Comparison of ENCODE assay signal across 18 cellular contexts in genomic region chr17:67573987-67574657, GRCh38.
DNase-seq lines count a peak whose midpoint lies in the region; ATAC-seq and TF ChIP-seq lines count a peak whose summit lies in the region.
"Had no signal": no experiment of that assay in that cellular context is flagged by ENCODE, and none has a peak within 500 bp of the region (broad histone marks: within the 10 kb centered on the region; RNA-seq: fewer than 3 reads in every experiment).

No MANE protein-coding gene starts in this region.

- ATAC-seq in HG02970 (IDR thresholded peaks at IDR 0.05; ENCODE audit: low FRiP score, unreplicated experiment) = no peak

- no peaks in the 10 kb centered on the region for H3K36me3 ChIP-seq in OCI-LY7 (ENCODE audit: insufficient read depth, low read length)
- H3K36me3 ChIP-seq: thyroid gland had no signal

- BruUV-seq in OCI-LY7 (replicated peaks; lab: Mats Ljungman, UMichigan) = no TSS peak

- peaks cover 7% of the 10 kb centered on the region for H3K4me1 ChIP-seq in OCI-LY7 (ENCODE audit: insufficient read depth, low read length, poor library complexity, severe bottlenecking)
- H3K4me1 ChIP-seq: thyroid gland had no signal

- no peak overlapping the region for H3K4me2 ChIP-seq in OCI-LY7 (ENCODE audit: low read length)

- TF ChIP-seq CTCF in GM12875 (IDR thresholded peaks at IDR 0.05; ENCODE audit: borderline replicate concordance, insufficient read depth, low read depth, low read length) (no peak), fibroblast of mammary gland (conservative IDR thresholded peaks at IDR 0.05; ENCODE audit: control insufficient read depth, insufficient read depth, low read depth, low read length) (no peak), OCI-LY7 (conservative IDR thresholded peaks at IDR 0.05; ENCODE audit: low read length) (no peak)

- intact Hi-C loops in OCI-LY7 (cut with micrococcal nuclease; ENCODE audit: unreplicated experiment) = no loop called here

- peak overlapping the region; percentile 39 for H3K4me3 ChIP-seq in GM12875 (ENCODE audit: low read depth, low read length)
- H3K4me3 ChIP-seq in fibroblast of mammary gland (ENCODE audit: control insufficient read depth, low read depth, low read length) = no peak overlapping the region
- H3K4me3 ChIP-seq in OCI-LY7 (ENCODE audit: low read depth, low read length, poor library complexity, severe bottlenecking) = no peak overlapping the region
- H3K4me3 ChIP-seq: thyroid gland had no signal

- DNase-seq in Caki2 (ENCODE audit: low read depth) (peak; percentile 24), fibroblast of mammary gland (ENCODE audit: low read depth) (peak; percentile 6), OCI-LY7 (ENCODE audit: low spot score) (no peak), SKM-1 (lab: John Stamatoyannopoulos, UW; ENCODE audit: unreplicated experiment) (no peak), AG20443 (ENCODE audit: low spot score) (no peak)
- DNase-seq: activated CD4-positive, alpha-beta T cell treated with anti-CD3 and anti-CD28 coated beads for 48 hours; AML-193; cerebellar nuclear complex; DMS153; endodermal cell; foreskin fibroblast; NCI-H187; occipital lobe; stimulated activated CD4-positive, alpha-beta T cell treated with anti-CD3 and anti-CD28 coated beads, Interleukin-4, amount 100 ng/mL, for 4 hours; thyroid gland had no signal

- peaks cover 0 to 3% (median 3%) of the 10 kb centered on the region in 3 donors for H3K9me3 Mint-ChIP-seq in IgD-negative memory B cell
- H3K9me3 Mint-ChIP-seq: endodermal cell had no signal

- H3K27ac ChIP-seq in OCI-LY7 (ENCODE audit: low read depth, low read length, poor library complexity, severe bottlenecking) = no peak overlapping the region
- H3K27ac ChIP-seq: thyroid gland had no signal

- H3K27me3 Mint-ChIP-seq in IgD-negative memory B cell = peaks cover 49% of the 10 kb centered on the region

- H3K36me3 Mint-ChIP-seq in IgD-negative memory B cell = peaks cover 2% of the 10 kb centered on the region

- in situ Hi-C loops in Caki2 (cut with HindIII; ENCODE audit: low pct_unique_long_range_greater_than_20kb, low sequenced_read_pairs) = no loop called here

- peak overlapping the region; percentile 83 to 94 (median 89) for H3K27ac Mint-ChIP-seq in IgD-negative memory B cell
- H3K27ac Mint-ChIP-seq: endodermal cell had no signal

- H3K9me2 ChIP-seq in OCI-LY7 (ENCODE audit: insufficient read depth, low read length) = no peaks in the 10 kb centered on the region

- H2AFZ ChIP-seq in OCI-LY7 (ENCODE audit: low read length) = no peak overlapping the region

- H3K4me3 Mint-ChIP-seq in IgD-negative memory B cell = peak overlapping the region; percentile 40 to 95 (median 81)
- H3K4me3 Mint-ChIP-seq: endodermal cell had no signal

- H4K20me1 ChIP-seq in OCI-LY7 (ENCODE audit: insufficient read depth, low read length) = no peaks in the 10 kb centered on the region

- POLR2A ChIA-PET in OCI-LY7 (lab: Charles Lee) = interaction anchor here (0.5 to 1.6 kb wide), 2 partner anchors 14 to 285 kb away, joined by 3 to 4 read pairs; no protein-coding TSS in a partner anchor

- H3K4me1 Mint-ChIP-seq in IgD-negative memory B cell = peaks cover 51 to 54% (median 53%) of the 10 kb centered on the region in 3 donors
- H3K4me1 Mint-ChIP-seq: endodermal cell had no signal

- H3K79me2 ChIP-seq in OCI-LY7 (ENCODE audit: insufficient read depth, low read depth, low read length) = no peaks in the 10 kb centered on the region

- H3K9me3 ChIP-seq in OCI-LY7 (ENCODE audit: low read length) = no peaks in the 10 kb centered on the region
- H3K9me3 ChIP-seq: thyroid gland had no signal

- CTCF ChIA-PET in OCI-LY7 (lab: Charles Lee; ENCODE audit: unreplicated experiment) = no interaction called here

Comparison
In these comparisons a context has a peak if more than half of its experiments do, and no peak if none do; other contexts are left out.
1. DNase-seq: peak in Caki2 (single experiment) and fibroblast of mammary gland (single experiment); none in OCI-LY7 (single experiment), SKM-1 (single experiment) and AG20443 (single experiment).